Comparison of ENCODE assay signal across 1 cellular context in the genomic region with DNA sequence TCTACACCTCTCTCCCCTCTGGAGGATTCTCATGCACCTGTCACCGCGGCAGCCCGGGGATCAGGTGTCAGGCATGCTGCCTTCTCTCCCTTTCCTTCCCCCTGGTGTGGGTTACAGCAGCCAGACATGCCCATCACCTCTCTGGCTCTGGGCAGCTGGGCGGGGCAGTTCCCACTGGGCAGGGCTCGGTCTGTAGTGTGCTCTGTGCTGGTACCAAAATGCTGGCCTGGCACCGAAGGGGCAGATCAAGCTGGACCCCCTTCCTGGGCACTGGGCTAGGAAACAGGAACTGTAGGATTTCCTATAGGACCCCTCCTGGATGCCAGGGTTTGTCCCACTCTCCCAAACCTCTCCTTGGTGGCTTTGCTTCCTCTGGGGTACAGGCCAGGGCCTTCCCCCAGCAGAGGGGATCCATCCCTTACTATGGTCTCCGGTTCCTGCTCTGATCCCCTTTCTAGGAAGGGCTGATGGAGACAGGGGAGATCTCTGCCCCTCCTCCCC.
TF ChIP-seq lines count a peak whose summit lies in the region.

No MANE protein-coding gene starts in this region.

TF ChIP-seq in HepG2, 621 proteins besides CTCF, POLR2A, EP300 and RAD21 (continued from another document):
- TF ChIP-seq, protein P1, sequence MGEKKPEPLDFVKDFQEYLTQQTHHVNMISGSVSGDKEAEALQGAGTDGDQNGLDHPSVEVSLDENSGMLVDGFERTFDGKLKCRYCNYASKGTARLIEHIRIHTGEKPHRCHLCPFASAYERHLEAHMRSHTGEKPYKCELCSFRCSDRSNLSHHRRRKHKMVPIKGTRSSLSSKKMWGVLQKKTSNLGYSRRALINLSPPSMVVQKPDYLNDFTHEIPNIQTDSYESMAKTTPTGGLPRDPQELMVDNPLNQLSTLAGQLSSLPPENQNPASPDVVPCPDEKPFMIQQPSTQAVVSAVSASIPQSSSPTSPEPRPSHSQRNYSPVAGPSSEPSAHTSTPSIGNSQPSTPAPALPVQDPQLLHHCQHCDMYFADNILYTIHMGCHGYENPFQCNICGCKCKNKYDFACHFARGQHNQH (CRISPR knock-in tag; IDR thresholded peaks at IDR 0.05) = peak; percentile 12; the same call in 1 of the 2 replicates
- TF ChIP-seq ARID4A (CRISPR knock-in tag; IDR thresholded peaks at IDR 0.05; ENCODE audit: borderline replicate concordance) = 0 out of 2 replicates have a peak, but pooled peaks have one; percentile 27
- no peak for TF ChIP-seq KDM5A (IDR thresholded peaks at IDR 0.05; ENCODE audit: borderline replicate concordance, low read length)
- TF ChIP-seq HMG20B (CRISPR knock-in tag; conservative IDR thresholded peaks at IDR 0.05) = no peak
- 0 out of 2 replicates have a peak, but pooled peaks have one; percentile 49 for TF ChIP-seq ZNF746 (CRISPR knock-in tag; IDR thresholded peaks at IDR 0.05)
- peak; percentile 76 for TF ChIP-seq BCL6 (CRISPR knock-in tag; IDR thresholded peaks at IDR 0.05)
- TF ChIP-seq ZKSCAN1 (IDR thresholded peaks at IDR 0.05; ENCODE audit: low read length) = no peak
- TF ChIP-seq ZNF614 (CRISPR knock-in tag; IDR thresholded peaks at IDR 0.05; ENCODE audit: borderline replicate concordance) = 0 out of 2 replicates have a peak, but pooled peaks have one; percentile 18
- no peak for TF ChIP-seq KAT8 (CRISPR knock-in tag; IDR thresholded peaks at IDR 0.05)
- no peak for TF ChIP-seq ISL2 (CRISPR knock-in tag; IDR thresholded peaks at IDR 0.05)
- 0 out of 2 replicates have a peak, but pooled peaks have one; percentile 14 for TF ChIP-seq TAF1 (CRISPR knock-in tag; IDR thresholded peaks at IDR 0.05)
- TF ChIP-seq ZNF263 (CRISPR knock-in tag; IDR thresholded peaks at IDR 0.05) = peak; percentile 53
- no peak for TF ChIP-seq HNRNPL (IDR thresholded peaks at IDR 0.05; ENCODE audit: low read depth, low read length)
